1 cellular context compared by ENCODE assay signal in the genomic region with DNA sequence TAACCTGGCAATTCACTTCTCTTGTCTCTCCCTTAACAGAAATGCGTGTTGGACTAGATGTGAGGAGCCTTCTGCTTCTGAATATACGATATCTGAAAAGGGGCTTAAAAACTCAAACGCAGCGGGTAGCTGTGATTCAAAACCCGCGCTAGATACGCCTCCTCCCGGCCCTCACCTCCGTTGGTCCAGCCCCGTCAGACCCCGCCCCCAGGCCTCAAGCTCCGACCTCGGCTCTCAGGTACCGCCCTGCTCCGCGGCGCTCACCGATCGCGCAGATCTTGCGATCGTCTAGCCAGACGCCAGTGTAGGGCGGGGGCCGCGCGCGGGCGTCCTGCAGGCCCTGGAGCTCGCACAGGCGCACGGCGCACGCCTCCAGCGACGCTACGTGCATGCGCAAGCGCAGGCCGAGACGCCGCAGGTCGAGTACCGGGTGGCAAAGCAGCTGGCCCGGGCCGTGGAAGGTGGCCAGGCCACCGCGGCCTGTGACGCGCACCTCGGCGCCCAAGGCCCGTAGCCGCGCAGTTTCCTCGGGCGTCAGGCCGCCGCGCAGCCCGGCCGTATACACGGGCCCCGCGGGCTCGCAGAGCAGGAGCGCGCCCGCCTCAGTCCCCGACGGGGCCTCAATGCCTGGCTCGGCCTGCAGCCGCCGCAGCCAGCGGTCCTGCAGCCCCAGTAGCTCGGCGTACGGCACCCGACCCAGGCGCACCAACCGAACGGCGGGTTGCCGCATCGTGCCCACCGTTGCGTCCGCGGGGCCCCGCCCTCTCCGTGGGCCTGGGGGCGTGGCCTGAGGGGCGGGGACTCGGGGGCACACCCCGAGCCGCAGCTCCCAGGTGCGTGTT.
A peak's percentile ranks its signal among the peaks of the same experiment; 100 is the strongest.
TF ChIP-seq lines count a peak whose summit lies in the region.

TSS of gene LIPT2 (minus strand) at position 751 of the 842 bp plus-strand sequence. CDS start at position 730, 21 bp downstream.

TF ChIP-seq in HEK293, 187 proteins besides CTCF, POLR2A, EP300 and RAD21 (continued from another document and continues in another):
- TF ChIP-seq PRDM2 (tag by site-specific recombination; IDR thresholded peaks at IDR 0.05; ENCODE audit: borderline replicate concordance) (no peak), ZNF121 (tag by site-specific recombination; IDR thresholded peaks at IDR 0.05) (0 out of 2 replicates have a peak, but pooled peaks have one; percentile 28), HOXC10 (CRISPR knock-in tag; IDR thresholded peaks at IDR 0.05) (no peak), SALL2 (tag by site-specific recombination; IDR thresholded peaks at IDR 0.05; ENCODE audit: borderline replicate concordance) (no peak), ZNF76 (tag by site-specific recombination; IDR thresholded peaks at IDR 0.05; ENCODE audit: borderline replicate concordance, low read depth) (no peak; the same call in 1 of the 2 replicates), ZNF560 (tag by site-specific recombination; IDR thresholded peaks at IDR 0.05; ENCODE audit: borderline replicate concordance) (no peak), PRDM4 (tag by site-specific recombination; IDR thresholded peaks at IDR 0.05) (no peak), ZNF133 (tag by site-specific recombination; IDR thresholded peaks at IDR 0.05) (no peak; the same call in 1 of the 2 replicates), PATZ1 (tag by site-specific recombination; IDR thresholded peaks at IDR 0.05) (peak; percentile 59), ZSCAN4 (tag by site-specific recombination; IDR thresholded peaks at IDR 0.05) (no peak), INSM2 (tag by site-specific recombination; IDR thresholded peaks at IDR 0.05) (no peak), KLF8 (tag by site-specific recombination; IDR thresholded peaks at IDR 0.05) (no peak), ZNF140 (tag by site-specific recombination; IDR thresholded peaks at IDR 0.05) (no peak), ZNF114 (tag by site-specific recombination; IDR thresholded peaks at IDR 0.05) (no peak), ZBTB17 (tag by site-specific recombination; IDR thresholded peaks at IDR 0.05) (peak; percentile 98), YY1 (tag by site-specific recombination; IDR thresholded peaks at IDR 0.05) (peak; percentile 36; the same call in 1 of the 2 replicates), ZNF266 (tag by site-specific recombination; IDR thresholded peaks at IDR 0.05; ENCODE audit: low read depth) (no peak), ZNF623 (tag by site-specific recombination; IDR thresholded peaks at IDR 0.05) (no peak), ZNF549 (tag by site-specific recombination; IDR thresholded peaks at IDR 0.05) (peak; percentile 56), MEIS1 (CRISPR knock-in tag; IDR thresholded peaks at IDR 0.05; ENCODE audit: borderline replicate concordance) (no peak), ZNF292 (tag by site-specific recombination; IDR thresholded peaks at IDR 0.05; ENCODE audit: borderline replicate concordance, low read depth) (no peak), YY2 (tag by site-specific recombination; IDR thresholded peaks at IDR 0.05) (no peak), PRDM10 (tag by site-specific recombination; IDR thresholded peaks at IDR 0.05) (peak; percentile 91)
- TF ChIP-seq, protein P1, sequence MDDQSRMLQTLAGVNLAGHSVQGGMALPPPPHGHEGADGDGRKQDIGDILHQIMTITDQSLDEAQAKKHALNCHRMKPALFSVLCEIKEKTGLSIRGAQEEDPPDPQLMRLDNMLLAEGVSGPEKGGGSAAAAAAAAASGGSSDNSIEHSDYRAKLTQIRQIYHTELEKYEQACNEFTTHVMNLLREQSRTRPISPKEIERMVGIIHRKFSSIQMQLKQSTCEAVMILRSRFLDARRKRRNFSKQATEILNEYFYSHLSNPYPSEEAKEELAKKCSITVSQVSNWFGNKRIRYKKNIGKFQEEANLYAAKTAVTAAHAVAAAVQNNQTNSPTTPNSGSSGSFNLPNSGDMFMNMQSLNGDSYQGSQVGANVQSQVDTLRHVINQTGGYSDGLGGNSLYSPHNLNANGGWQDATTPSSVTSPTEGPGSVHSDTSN (CRISPR knock-in tag; IDR thresholded peaks at IDR 0.05): peak; percentile 92
- TF ChIP-seq, protein P2, sequence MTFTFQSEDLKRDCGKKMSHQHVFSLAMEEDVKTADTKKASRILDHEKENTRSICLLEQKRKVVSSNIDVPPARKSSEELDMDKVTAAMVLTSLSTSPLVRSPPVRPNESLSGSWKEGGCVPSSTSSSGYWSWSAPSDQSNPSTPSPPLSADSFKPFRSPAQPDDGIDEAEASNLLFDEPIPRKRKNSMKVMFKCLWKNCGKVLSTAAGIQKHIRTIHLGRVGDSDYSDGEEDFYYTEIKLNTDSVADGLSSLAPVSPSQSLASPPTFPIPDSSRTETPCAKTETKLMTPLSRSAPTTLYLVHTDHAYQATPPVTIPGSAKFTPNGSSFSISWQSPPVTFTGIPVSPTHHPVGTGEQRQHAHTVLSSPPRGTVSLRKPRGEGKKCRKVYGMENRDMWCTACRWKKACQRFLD (tag by site-specific recombination; IDR thresholded peaks at IDR 0.05): no peak
- TF ChIP-seq, protein P3, sequence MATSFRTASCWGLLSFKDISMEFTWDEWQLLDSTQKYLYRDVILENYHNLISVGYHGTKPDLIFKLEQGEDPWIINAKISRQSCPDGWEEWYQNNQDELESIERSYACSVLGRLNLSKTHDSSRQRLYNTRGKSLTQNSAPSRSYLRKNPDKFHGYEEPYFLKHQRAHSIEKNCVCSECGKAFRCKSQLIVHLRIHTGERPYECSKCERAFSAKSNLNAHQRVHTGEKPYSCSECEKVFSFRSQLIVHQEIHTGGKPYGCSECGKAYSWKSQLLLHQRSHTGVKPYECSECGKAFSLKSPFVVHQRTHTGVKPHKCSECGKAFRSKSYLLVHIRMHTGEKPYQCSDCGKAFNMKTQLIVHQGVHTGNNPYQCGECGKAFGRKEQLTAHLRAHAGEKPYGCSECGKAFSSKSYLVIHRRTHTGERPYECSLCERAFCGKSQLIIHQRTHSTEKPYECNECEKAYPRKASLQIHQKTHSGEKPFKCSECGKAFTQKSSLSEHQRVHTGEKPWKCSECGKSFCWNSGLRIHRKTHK (tag by site-specific recombination; IDR thresholded peaks at IDR 0.05): no peak
